Comparison of ENCODE assay signal across 22 cellular contexts in genomic region chr1:117616967-117617366, GRCh38. TPM values are rescaled to one million over a fixed set of nuclear protein-coding genes. Genes with fewer than 3 reads are reported as not detected.
DNase-seq lines count a peak whose midpoint lies in the region; ATAC-seq, FAIRE-seq and TF ChIP-seq lines count a peak whose summit lies in the region.
"Had no signal": no experiment of that assay in that cellular context is flagged by ENCODE, and none has a peak within 500 bp of the region (broad histone marks: within the 10 kb centered on the region; RNA-seq: fewer than 3 reads in every experiment).

No MANE protein-coding gene starts in this region.

- 30% methylated on average over 6 of the region's 6 CpGs for WGBS in K562 (ENCODE audit: insufficient coverage, low coverage, missing lambda C conversion rate)

- ATAC-seq in CD4-positive, CD25-positive, alpha-beta regulatory T cell (ENCODE audit: low read depth in 2 of 2), result no peak
- no peak for ATAC-seq in K562
- ATAC-seq in natural killer cell treated with Interleukin-12 subunit alpha and Interleukin-12 subunit beta and Interleukin-15 and Interleukin-18, amount 100 ng/mL, for 72 hours, result no peak
- ATAC-seq: GM23338, HCT116, PC-3 had no signal

- TF ChIP-seq RAD21 in K562 (CRISPR knock-in tag; conservative IDR thresholded peaks at IDR 0.05 in 1 of 2, IDR thresholded peaks at IDR 0.05 in 1 of 2), result no peak

- peaks cover 3% of the 10 kb centered on the region for H3K9me1 ChIP-seq in K562 (ENCODE audit: control insufficient read depth, insufficient read depth, low read length)

- BruUV-seq in K562 (replicated peaks; lab: Mats Ljungman, UMichigan), result no TSS peak

- peaks cover 100% of the 10 kb centered on the region for H3K4me1 ChIP-seq in CD4-positive, CD25-positive, alpha-beta regulatory T cell (ENCODE audit: control insufficient read depth, insufficient read depth, low read length, poor library complexity, severe bottlenecking)
- H3K4me1 ChIP-seq in MM.1S (ENCODE audit: low read length) (peaks cover 12% of the 10 kb centered on the region; the same call in 1 of the 2 replicates), K562 (replicated peaks in 1 of 2; ENCODE audit: control insufficient read depth in 2 of 2, insufficient read depth in 2 of 2, low read length in 2 of 2) (peaks cover 23 to 64% of the 10 kb centered on the region in 2 experiments), breast epithelium (no peaks in the 10 kb centered on the region), tibial artery (peaks cover 0 to 20% (median 12%) of the 10 kb centered on the region in 4 donors)

- peak overlapping the region; percentile 67 for H3K27ac ChIP-seq in CD4-positive, CD25-positive, alpha-beta regulatory T cell (ENCODE audit: insufficient read depth, low read length, poor library complexity, severe bottlenecking)
- H3K27ac ChIP-seq in MM.1S (ENCODE audit: low read length) (peak overlapping the region; percentile 100), K562 (ENCODE audit: extremely low read depth, low read depth, low read length) (no peak overlapping the region), breast epithelium (no peak overlapping the region), tibial artery (no peak overlapping the region)
- H3K27ac ChIP-seq: BLaER1 treated with 17β-estradiol and CSF1 and Interleukin-3, amounts not matched to agents 10 nM and 100 nM; RWPE1; SJCRH30 had no signal

- peak overlapping the region; percentile 23 to 89 (median 35) for H3K27ac Mint-ChIP-seq in CD4-positive, CD25-positive, alpha-beta regulatory T cell
- peak overlapping the region; percentile 94 to 95 for H3K27ac Mint-ChIP-seq in natural killer cell treated with Interleukin-12 subunit alpha and Interleukin-12 subunit beta and Interleukin-15 and Interleukin-18, amount 100 ng/mL, for 72 hours
- no peak overlapping the region for H3K27ac Mint-ChIP-seq in activated CD4-positive, alpha-beta T cell treated with anti-CD3 and anti-CD28 coated beads, Interleukin-2, amount 10 ng/mL, durations not matched to agents 7 days and 5 days
- H3K27ac Mint-ChIP-seq: GM23338 had no signal

- H3F3A ChIP-seq in MM.1S (ENCODE audit: insufficient read depth, low read length), result peaks cover 97% of the 10 kb centered on the region

- H3K27me3 Mint-ChIP-seq in CD4-positive, CD25-positive, alpha-beta regulatory T cell, result no peaks in the 10 kb centered on the region
- H3K27me3 Mint-ChIP-seq in natural killer cell treated with Interleukin-12 subunit alpha and Interleukin-12 subunit beta and Interleukin-15 and Interleukin-18, amount 100 ng/mL, for 72 hours, result no peaks in the 10 kb centered on the region
- no peaks in the 10 kb centered on the region for H3K27me3 Mint-ChIP-seq in activated CD4-positive, alpha-beta T cell treated with anti-CD3 and anti-CD28 coated beads, Interleukin-2, amount 10 ng/mL, durations not matched to agents 7 days and 5 days

- peaks cover 38% of the 10 kb centered on the region for H3K36me3 ChIP-seq in CD4-positive, CD25-positive, alpha-beta regulatory T cell (ENCODE audit: control insufficient read depth, insufficient read depth, low read length)
- H3K36me3 ChIP-seq in MM.1S (replicated peaks; ENCODE audit: insufficient read depth, low read length), result peaks cover 4% of the 10 kb centered on the region; the same call in 1 of the 2 replicates
- H3K36me3 ChIP-seq in K562 (ENCODE audit: control insufficient read depth, insufficient read depth, low read length), result no peaks in the 10 kb centered on the region; the same call in 1 of the 3 replicates
- H3K36me3 ChIP-seq in breast epithelium, result no peaks in the 10 kb centered on the region
- no peaks in the 10 kb centered on the region for H3K36me3 ChIP-seq in tibial artery
- H3K36me3 ChIP-seq: BLaER1 treated with 17β-estradiol and CSF1 and Interleukin-3, amounts not matched to agents 10 nM and 100 nM; SJCRH30 had no signal

- no peaks in the 10 kb centered on the region for H3K9me3 Mint-ChIP-seq in CD4-positive, CD25-positive, alpha-beta regulatory T cell
- H3K9me3 Mint-ChIP-seq in natural killer cell treated with Interleukin-12 subunit alpha and Interleukin-12 subunit beta and Interleukin-15 and Interleukin-18, amount 100 ng/mL, for 72 hours, result no peaks in the 10 kb centered on the region
- H3K9me3 Mint-ChIP-seq in activated CD4-positive, alpha-beta T cell treated with anti-CD3 and anti-CD28 coated beads, Interleukin-2, amount 10 ng/mL, durations not matched to agents 7 days and 5 days, result no peaks in the 10 kb centered on the region
- H3K9me3 Mint-ChIP-seq: GM23338 had no signal

- H4K20me1 ChIP-seq in MM.1S (ENCODE audit: insufficient read depth, low read length) (peaks cover 2% of the 10 kb centered on the region; the same call in 1 of the 2 replicates), K562 (replicated peaks; ENCODE audit: control insufficient read depth, insufficient read depth, low read length) (peaks cover 12% of the 10 kb centered on the region)
- H4K20me1 ChIP-seq: BLaER1 treated with 17β-estradiol and CSF1 and Interleukin-3, amounts not matched to agents 10 nM and 100 nM had no signal

- in situ Hi-C loops in K562 (cut with MboI), result no loop called here

- H3K79me2 ChIP-seq in MM.1S (ENCODE audit: low read length), result peaks cover 100% of the 10 kb centered on the region
- H3K79me2 ChIP-seq in K562 (ENCODE audit: control insufficient read depth, insufficient read depth, low read length), result peaks cover 79% of the 10 kb centered on the region

- POLR2A ChIA-PET in K562 (lab: Yijun Ruan, JAX), result interaction anchor here (0.6 to 24.8 kb wide), 6 partner anchors 5 to 585 kb away, joined by 3 to 383 read pairs (median 4); partner anchors contain the start of gene TENT5C
- POLR2A ChIA-PET in activated CD4-positive, alpha-beta T cell treated with anti-CD3 and anti-CD28 coated beads, Interleukin-2, amount 10 ng/mL, durations not matched to agents 7 days and 5 days (lab: Charles Lee), result no interaction called here

- no peak overlapping the region for H2AFZ ChIP-seq in MM.1S (ENCODE audit: low read length)
- H2AFZ ChIP-seq in K562 (ENCODE audit: low read depth, low read length), result no peak overlapping the region
- H2AFZ ChIP-seq: GM23338 had no signal

- no peak for TF ChIP-seq CTCF in MM.1S (IDR thresholded peaks at IDR 0.05; ENCODE audit: low read length)
- no peak for TF ChIP-seq CTCF in K562 (IDR thresholded peaks at IDR 0.05 in 2 of 3, conservative IDR thresholded peaks at IDR 0.05 in 1 of 3; ENCODE audit: insufficient read depth in 2 of 3, low read depth in 1 of 3, low read length in 3 of 3)
- no peak for TF ChIP-seq CTCF in breast epithelium (IDR thresholded peaks at IDR 0.05)
- TF ChIP-seq CTCF in tibial artery (IDR thresholded peaks at IDR 0.05), result no peak

- H3K9me3 ChIP-seq in CD4-positive, CD25-positive, alpha-beta regulatory T cell (ENCODE audit: control insufficient read depth in 2 of 2, low read length in 2 of 2), result no peaks in the 10 kb centered on the region
- H3K9me3 ChIP-seq in MM.1S (replicated peaks; ENCODE audit: insufficient read depth, low read length), result no peaks in the 10 kb centered on the region
- H3K9me3 ChIP-seq in K562 (replicated peaks; ENCODE audit: control insufficient read depth, insufficient read depth, low read depth, low read length), result no peaks in the 10 kb centered on the region
- no peaks in the 10 kb centered on the region for H3K9me3 ChIP-seq in breast epithelium
- H3K9me3 ChIP-seq in tibial artery, result no peaks in the 10 kb centered on the region
- H3K9me3 ChIP-seq: BLaER1 treated with 17β-estradiol and CSF1 and Interleukin-3, amounts not matched to agents 10 nM and 100 nM; SJCRH30 had no signal

- no peak for DNase-seq in CD4-positive, CD25-positive, alpha-beta regulatory T cell
- DNase-seq in MM.1S (peak; percentile 30), K562 (ENCODE audit: extremely low read depth in 1 of 4, low spot score in 3 of 4) (no peak), SW 1271 (lab: John Stamatoyannopoulos, UW) (no peak), breast epithelium (ENCODE audit: low spot score in 2 of 2) (no peak), tibial artery (no peak)
- no peak for DNase-seq in natural killer cell treated with Interleukin-12 subunit alpha and Interleukin-12 subunit beta and Interleukin-15 and Interleukin-18, amount 100 ng/mL, for 72 hours (ENCODE audit: low spot score)
- no peak for DNase-seq in activated CD4-positive, alpha-beta T cell treated with anti-CD3 and anti-CD28 coated beads, Interleukin-2, amount 10 ng/mL, durations not matched to agents 7 days and 5 days
- DNase-seq: KG1; NCI-H1694 treated with DMSO at 0.1 percent for 48 hours; NCI-H2107; NCI-H2227 treated with DMSO at 0.1 percent for 48 hours; NCI-H526; NK-92 treated with Interleukin-12 subunit alpha and Interleukin-12 subunit beta, amount 100 ng/mL, for 24 hours; PC-3; SJCRH30 had no signal

- peaks cover 65 to 96% (median 88%) of the 10 kb centered on the region in 4 donors for H3K4me1 Mint-ChIP-seq in CD4-positive, CD25-positive, alpha-beta regulatory T cell
- peaks cover 83 to 94% of the 10 kb centered on the region in 2 donors for H3K4me1 Mint-ChIP-seq in natural killer cell treated with Interleukin-12 subunit alpha and Interleukin-12 subunit beta and Interleukin-15 and Interleukin-18, amount 100 ng/mL, for 72 hours (ENCODE audit: low read depth in 2 of 2)
- peaks cover 64% of the 10 kb centered on the region for H3K4me1 Mint-ChIP-seq in activated CD4-positive, alpha-beta T cell treated with anti-CD3 and anti-CD28 coated beads, Interleukin-2, amount 10 ng/mL, durations not matched to agents 7 days and 5 days

- H3K4me2 ChIP-seq in MM.1S (ENCODE audit: low read depth, low read length), result peak overlapping the region; percentile 96
- H3K4me2 ChIP-seq in K562 (ENCODE audit: insufficient read depth, low read length), result peak overlapping the region; percentile 4; the same call in 1 of the 2 replicates
- H3K4me2 ChIP-seq: BLaER1 treated with 17β-estradiol and CSF1 and Interleukin-3, amounts not matched to agents 10 nM and 100 nM; GM23338 had no signal

- H3K36me3 Mint-ChIP-seq in CD4-positive, CD25-positive, alpha-beta regulatory T cell, result peaks cover 39% of the 10 kb centered on the region
- peaks cover 51% of the 10 kb centered on the region for H3K36me3 Mint-ChIP-seq in natural killer cell treated with Interleukin-12 subunit alpha and Interleukin-12 subunit beta and Interleukin-15 and Interleukin-18, amount 100 ng/mL, for 72 hours
- H3K36me3 Mint-ChIP-seq in activated CD4-positive, alpha-beta T cell treated with anti-CD3 and anti-CD28 coated beads, Interleukin-2, amount 10 ng/mL, durations not matched to agents 7 days and 5 days (ENCODE audit: low read depth), result peaks cover 30% of the 10 kb centered on the region

- peak overlapping the region; percentile 21 to 98 (median 56) for H3K4me3 Mint-ChIP-seq in CD4-positive, CD25-positive, alpha-beta regulatory T cell
- peak overlapping the region; percentile 92 for H3K4me3 Mint-ChIP-seq in natural killer cell treated with Interleukin-12 subunit alpha and Interleukin-12 subunit beta and Interleukin-15 and Interleukin-18, amount 100 ng/mL, for 72 hours
- H3K4me3 Mint-ChIP-seq in activated CD4-positive, alpha-beta T cell treated with anti-CD3 and anti-CD28 coated beads, Interleukin-2, amount 10 ng/mL, durations not matched to agents 7 days and 5 days, result no peak overlapping the region
- H3K4me3 Mint-ChIP-seq: GM23338 had no signal

- TF ChIP-seq POLR2A in K562 (conservative IDR thresholded peaks at IDR 0.05), result no peak
- TF ChIP-seq POLR2A in breast epithelium (IDR thresholded peaks at IDR 0.05), result no peak

- peak overlapping the region; percentile 99 for H3K4me3 ChIP-seq in CD4-positive, CD25-positive, alpha-beta regulatory T cell (ENCODE audit: low read depth, low read length)
- H3K4me3 ChIP-seq in MM.1S (ENCODE audit: low read length) (peak overlapping the region; percentile 94), K562 (no peak overlapping the region), breast epithelium (no peak overlapping the region), tibial artery (no peak overlapping the region)
- H3K4me3 ChIP-seq: BLaER1 treated with 17β-estradiol and CSF1 and Interleukin-3, amounts not matched to agents 10 nM and 100 nM; GM23338; SJCRH30 had no signal

- H3K9ac ChIP-seq in MM.1S (ENCODE audit: low read length) (peak overlapping the region; percentile 100), K562 (ENCODE audit: insufficient read depth in 1 of 2, low read depth in 2 of 2, low read length in 2 of 2) (no peak overlapping the region)
- H3K9ac ChIP-seq: BLaER1 treated with 17β-estradiol and CSF1 and Interleukin-3, amounts not matched to agents 10 nM and 100 nM had no signal

- CTCF ChIA-PET in K562 (lab: Yijun Ruan, JAX; ENCODE audit: low intra/inter-chr PET ratio), result no interaction called here
- CTCF ChIA-PET in activated CD4-positive, alpha-beta T cell treated with anti-CD3 and anti-CD28 coated beads, Interleukin-2, amount 10 ng/mL, durations not matched to agents 7 days and 5 days (lab: Charles Lee), result interaction anchor here (1.3 kb wide), 1 partner anchor 10 kb away, joined by 4 read pairs; no protein-coding TSS in a partner anchor

- TF ChIP-seq EP300 in K562 (IDR thresholded peaks at IDR 0.05; ENCODE audit: low read length), result no peak

- H3K9me2 ChIP-seq in MM.1S (replicated peaks; ENCODE audit: insufficient read depth, low read length), result no peaks in the 10 kb centered on the region

- intact Hi-C loops in K562 (cut with micrococcal nuclease) (no loop called here), breast epithelium (cut with DNase I; ENCODE audit: low total_unique reads) (loop anchor here (5.0 kb wide), 1 partner anchor 495 kb away; the partner anchor contains the start of gene TRIM45), tibial artery (cut with DNase I; ENCODE audit: low total_unique reads) (no loop called here)

- no peak for FAIRE-seq in K562 (lab: Jason Lieb, UNC)
- FAIRE-seq: A204.1, G401.6 had no signal

- H3K27me3 ChIP-seq in CD4-positive, CD25-positive, alpha-beta regulatory T cell (ENCODE audit: control insufficient read depth, insufficient read depth, low read length), result no peaks in the 10 kb centered on the region
- no peaks in the 10 kb centered on the region for H3K27me3 ChIP-seq in MM.1S (replicated peaks; ENCODE audit: insufficient read depth, low read length)
- H3K27me3 ChIP-seq in K562 (ENCODE audit: control insufficient read depth in 2 of 2, insufficient read depth in 2 of 2, low read length in 2 of 2), result no peaks in the 10 kb centered on the region
- no peaks in the 10 kb centered on the region for H3K27me3 ChIP-seq in breast epithelium
- H3K27me3 ChIP-seq in tibial artery, result no peaks in the 10 kb centered on the region
- H3K27me3 ChIP-seq: BLaER1 treated with 17β-estradiol and CSF1 and Interleukin-3, amounts not matched to agents 10 nM and 100 nM; SJCRH30 had no signal

RNA-seq across cellular contexts. Expression of gene TENT5C, which starts 11.1 kb away (rescaled TPM):
- 324 TPM for total RNA-seq in CD4-positive, CD25-positive, alpha-beta regulatory T cell
- 10 to 100 TPM; 19.6 to 64.7 (median 33.0) TPM for polyA plus RNA-seq in CD4-positive, CD25-positive, alpha-beta regulatory T cell
- 12.1 and 13.3 TPM in 2 replicates for total RNA-seq in K562 (2011; cell fraction: chromatin; rRNA removed; ENCODE audit: low replicate concordance)
- total RNA-seq in K562 (2011; cell fraction: nucleolus; rRNA removed), result 8.7 and 8.8 TPM in 2 replicates
- 11.4 and 17.1 TPM in 2 replicates for total RNA-seq in K562 (2011; cell fraction: nucleoplasm; rRNA removed)
- total RNA-seq in K562 (2014; rRNA removed), result 1.8 and 3.6 TPM in 2 replicates
- 4.5 and 5.2 TPM in 2 replicates for total RNA-seq in K562 (2014; rRNA removed; fragmentation: Illumina TruSeq; extraction: Trizol)
- total RNA-seq in K562 (2015; rRNA removed; fragmentation: Illumina TruSeq; extraction: Trizol), result 2.5 and 2.8 TPM in 2 replicates
- 7.1 and 7.7 TPM in 2 replicates for total RNA-seq in K562 (2021)
- 7.7 and 8.2 TPM in 2 replicates for polyA plus RNA-seq in K562 (2011; rRNA removed)
- polyA plus RNA-seq in K562 (2011; cell fraction: cytosol; rRNA removed), result 4.5 and 7.5 TPM in 2 replicates
- 3.9 and 5.1 TPM in 2 replicates for polyA plus RNA-seq in K562 (2011; cell fraction: nucleus; rRNA removed)
- 2.4 and 3.7 TPM in 2 replicates for polyA plus RNA-seq in K562 (2012)
- polyA plus RNA-seq in K562 (2014; fragmentation: Illumina TruSeq; extraction: Trizol), result 3.4 and 4.0 TPM in 2 replicates
- 1 to 10 TPM; 3.8 to 5.0 TPM for polyA plus RNA-seq in K562 (2014; fragmentation: Nextera tagmentation; extraction: Ambion mirVana)
- 2.8 and 2.9 TPM in 2 replicates for polyA plus RNA-seq in K562 (2014; rRNA removed)
- polyA minus RNA-seq in K562 (2011; rRNA and poly(A)+ RNA removed), result 26.9 and 28.8 TPM in 2 replicates
- 11.0 and 11.5 TPM in 2 replicates for polyA minus RNA-seq in K562 (2011; cell fraction: cytosol; rRNA and poly(A)+ RNA removed)
- polyA minus RNA-seq in K562 (2011; cell fraction: nucleus; rRNA and poly(A)+ RNA removed), result 7.1 and 12.4 TPM in 2 replicates
- 10 to 100 TPM; 75.1 to 86.2 TPM for total RNA-seq in natural killer cell treated with Interleukin-12 subunit alpha and Interleukin-12 subunit beta and Interleukin-15 and Interleukin-18, amount 100 ng/mL, for 72 hours
- 10 to 100 TPM in 2 of 3 donors, 1 to 10 TPM in 1; 4.0 to 10.2 (median 10.2) TPM for total RNA-seq in breast epithelium
- total RNA-seq in activated CD4-positive, alpha-beta T cell treated with anti-CD3 and anti-CD28 coated beads, Interleukin-2, amount 10 ng/mL, durations not matched to agents 7 days and 5 days, result 10 to 100 TPM; 13.3 to 13.7 TPM

Comparison
In these comparisons a context has a peak if more than half of its experiments do, and no peak if none do; other contexts are left out.
1. H3K27ac ChIP-seq: peak in CD4-positive, CD25-positive, alpha-beta regulatory T cell (single experiment) and MM.1S (single experiment); none in K562 (single experiment), breast epithelium (0 of 2) and tibial artery (0 of 2).
2. H3K4me3 ChIP-seq: peak in CD4-positive, CD25-positive, alpha-beta regulatory T cell (single experiment) and MM.1S (single experiment); none in K562 (single experiment), breast epithelium (0 of 3) and tibial artery (0 of 2).
3. RNA of gene TENT5C, which starts 11.1 kb away (total RNA-seq): 324 TPM in CD4-positive, CD25-positive, alpha-beta regulatory T cell (single experiment) and 75.1 to 86.2 TPM in natural killer cell treated with Interleukin-12 subunit alpha and Interleukin-12 subunit beta and Interleukin-15 and Interleukin-18, amount 100 ng/mL, for 72 hours; 13.3 to 13.7 TPM in activated CD4-positive, alpha-beta T cell treated with anti-CD3 and anti-CD28 coated beads, Interleukin-2, amount 10 ng/mL, durations not matched to agents 7 days and 5 days, 4.0 to 10.2 TPM in breast epithelium and 1.8 to 17.1 TPM in K562; every median in the first group is over 4 times any median in the second.